Comparison of ENCODE assay signal across 9 cellular contexts in genomic region chr17:17204635-17205231, GRCh38. TPM values are rescaled to one million over a fixed set of nuclear protein-coding genes. Genes with fewer than 3 reads are reported as not detected.
DNase-seq lines count a peak whose midpoint lies in the region; ATAC-seq and TF ChIP-seq lines count a peak whose summit lies in the region.
"Had no signal": no experiment of that assay in that cellular context is flagged by ENCODE, and none has a peak within 500 bp of the region (broad histone marks: within the 10 kb centered on the region; RNA-seq: fewer than 3 reads in every experiment).

No MANE protein-coding gene starts in this region.

- H3K36me3 ChIP-seq in kidney epithelial cell (ENCODE audit: control insufficient read depth, insufficient read depth, low read length) (no peaks in the 10 kb centered on the region), tibial artery (peaks cover 0 to 11% (median 0%) of the 10 kb centered on the region in 3 donors)

- no peak for ATAC-seq in activated CD8-positive, alpha-beta T cell treated with anti-CD3 and anti-CD28 coated beads, Interleukin-2, amount 10 ng/mL, durations not matched to agents 7 days and 5 days
- ATAC-seq in foreskin keratinocyte: no peak

- H3K36me3 Mint-ChIP-seq in activated naive CD4-positive, alpha-beta T cell treated with anti-CD3 and anti-CD28 coated beads for 36 hours (ENCODE audit: low read depth): peaks cover 16% of the 10 kb centered on the region
- H3K36me3 Mint-ChIP-seq in activated CD8-positive, alpha-beta T cell treated with anti-CD3 and anti-CD28 coated beads, Interleukin-2, amount 10 ng/mL, durations not matched to agents 7 days and 5 days (ENCODE audit: low read depth): peaks cover 20% of the 10 kb centered on the region

- no peaks in the 10 kb centered on the region for H3K9me3 ChIP-seq in tibial artery

- H3K4me1 ChIP-seq in tibial artery (peaks cover 6 to 44% (median 39%) of the 10 kb centered on the region in 4 donors), foreskin keratinocyte (no peaks in the 10 kb centered on the region)

- peak overlapping the region; percentile 75 to 84 for H3K27ac ChIP-seq in tibial artery
- no peak overlapping the region for H3K27ac ChIP-seq in foreskin keratinocyte

- H3K4me1 Mint-ChIP-seq in activated naive CD4-positive, alpha-beta T cell treated with anti-CD3 and anti-CD28 coated beads for 36 hours (ENCODE audit: low read depth): peaks cover 27% of the 10 kb centered on the region
- H3K4me1 Mint-ChIP-seq in activated CD8-positive, alpha-beta T cell treated with anti-CD3 and anti-CD28 coated beads, Interleukin-2, amount 10 ng/mL, durations not matched to agents 7 days and 5 days (ENCODE audit: low read depth): peaks cover 33% of the 10 kb centered on the region

- POLR2A ChIA-PET in activated CD8-positive, alpha-beta T cell treated with anti-CD3 and anti-CD28 coated beads, Interleukin-2, amount 10 ng/mL, durations not matched to agents 7 days and 5 days (lab: Charles Lee): interaction anchor here (0.6 to 1.2 kb wide), 4 partner anchors 20 to 108 kb away, joined by 3 to 4 read pairs (median 4); no protein-coding TSS in a partner anchor

- in situ Hi-C loops in KBM-7 (cut with MboI; ENCODE audit: low pct_unique_long_range_greater_than_20kb, low sequenced_read_pairs): loop anchor here (5.0 kb wide), 1 partner anchor 57 kb away; no protein-coding TSS in a partner anchor

- H3K4me3 ChIP-seq in kidney epithelial cell (ENCODE audit: low read depth, low read length) (peak overlapping the region; percentile 48), tibial artery (peak overlapping the region in 1 of 2 donors; percentile 62)

- DNase-seq in activated naive CD4-positive, alpha-beta T cell treated with anti-CD3 and anti-CD28 coated beads for 36 hours: no peak
- no peak for DNase-seq in activated naive CD4-positive, alpha-beta T cell (lab: John Stamatoyannopoulos, UW)
- DNase-seq in activated CD8-positive, alpha-beta T cell treated with anti-CD3 and anti-CD28 coated beads, Interleukin-2, amount 10 ng/mL, durations not matched to agents 7 days and 5 days: no peak
- no peak for DNase-seq in kidney epithelial cell (ENCODE audit: low read depth)
- DNase-seq in tibial artery: no peak
- DNase-seq in foreskin keratinocyte: no peak
- no peak for DNase-seq in KBM-7
- no peak for DNase-seq in HCEC 1CT

- H3K27ac Mint-ChIP-seq in activated naive CD4-positive, alpha-beta T cell treated with anti-CD3 and anti-CD28 coated beads for 36 hours: peak overlapping the region; percentile 90
- H3K27ac Mint-ChIP-seq in activated CD8-positive, alpha-beta T cell treated with anti-CD3 and anti-CD28 coated beads, Interleukin-2, amount 10 ng/mL, durations not matched to agents 7 days and 5 days: peak overlapping the region; percentile 57

- H3K9me3 Mint-ChIP-seq in activated naive CD4-positive, alpha-beta T cell treated with anti-CD3 and anti-CD28 coated beads for 36 hours: no peaks in the 10 kb centered on the region
- no peaks in the 10 kb centered on the region for H3K9me3 Mint-ChIP-seq in activated CD8-positive, alpha-beta T cell treated with anti-CD3 and anti-CD28 coated beads, Interleukin-2, amount 10 ng/mL, durations not matched to agents 7 days and 5 days (ENCODE audit: insufficient read depth)

- H3K4me3 Mint-ChIP-seq in activated naive CD4-positive, alpha-beta T cell treated with anti-CD3 and anti-CD28 coated beads for 36 hours: peak overlapping the region; percentile 94
- H3K4me3 Mint-ChIP-seq in activated CD8-positive, alpha-beta T cell treated with anti-CD3 and anti-CD28 coated beads, Interleukin-2, amount 10 ng/mL, durations not matched to agents 7 days and 5 days: peak overlapping the region; percentile 89

- no peak for TF ChIP-seq CTCF in kidney epithelial cell (IDR thresholded peaks at IDR 0.05; ENCODE audit: insufficient read depth, low read length, poor library complexity, severe bottlenecking)
- no peak for TF ChIP-seq CTCF in tibial artery (IDR thresholded peaks at IDR 0.05)
- no peak for TF ChIP-seq CTCF in foreskin keratinocyte (conservative IDR thresholded peaks at IDR 0.05)

- intact Hi-C loops in activated naive CD4-positive, alpha-beta T cell treated with anti-CD3 and anti-CD28 coated beads for 36 hours (cut with micrococcal nuclease): loop anchor here (1.0 to 2.0 kb wide), 4 partner anchors 25 to 76 kb away; partner anchors contain the start of gene COPS3
- intact Hi-C loops in tibial artery (cut with DNase I; ENCODE audit: low total_unique reads): loop anchor here (10.0 kb wide), 2 partner anchors 170 to 200 kb away; no protein-coding TSS in a partner anchor

- CTCF ChIA-PET in activated naive CD4-positive, alpha-beta T cell treated with anti-CD3 and anti-CD28 coated beads for 36 hours (lab: Charles Lee): interaction anchor here (0.6 to 1.6 kb wide), 4 partner anchors 8 to 27 kb away, joined by 3 to 4 read pairs (median 4); no protein-coding TSS in a partner anchor
- CTCF ChIA-PET in activated CD8-positive, alpha-beta T cell treated with anti-CD3 and anti-CD28 coated beads, Interleukin-2, amount 10 ng/mL, durations not matched to agents 7 days and 5 days (lab: Charles Lee): interaction anchor here (0.8 kb wide), 1 partner anchor 32 kb away, joined by 3 read pairs; the partner anchor contains the start of gene FLCN

- H3K27me3 ChIP-seq in kidney epithelial cell (ENCODE audit: control insufficient read depth, insufficient read depth, low read length) (no peaks in the 10 kb centered on the region), tibial artery (no peaks in the 10 kb centered on the region), foreskin keratinocyte (no peaks in the 10 kb centered on the region)

- no peaks in the 10 kb centered on the region for H3K27me3 Mint-ChIP-seq in activated naive CD4-positive, alpha-beta T cell treated with anti-CD3 and anti-CD28 coated beads for 36 hours (ENCODE audit: low read depth)
- no peaks in the 10 kb centered on the region for H3K27me3 Mint-ChIP-seq in activated CD8-positive, alpha-beta T cell treated with anti-CD3 and anti-CD28 coated beads, Interleukin-2, amount 10 ng/mL, durations not matched to agents 7 days and 5 days (ENCODE audit: low read depth)

RNA-seq across cellular contexts. Expression of gene PLD6, which starts 1.4 kb away (rescaled TPM):
- 1 to 10 TPM; 5.3 to 5.4 TPM for total RNA-seq in activated naive CD4-positive, alpha-beta T cell treated with anti-CD3 and anti-CD28 coated beads for 36 hours
- 1 to 10 TPM; 3.8 to 4.2 TPM for total RNA-seq in activated CD8-positive, alpha-beta T cell treated with anti-CD3 and anti-CD28 coated beads, Interleukin-2, amount 10 ng/mL, durations not matched to agents 7 days and 5 days
- total RNA-seq in kidney epithelial cell (4.8 and 9.7 TPM in 2 replicates), foreskin keratinocyte (1.6 and 2.2 TPM in 2 replicates)
- polyA plus RNA-seq in foreskin keratinocyte: 1.2 and 1.7 TPM in 2 replicates
- total RNA-seq: M059J had no signal

RNA-seq across cellular contexts. Expression of gene FLCN, which starts 32.2 kb away (rescaled TPM):
- 10 to 100 TPM; 17.5 to 18.4 TPM for total RNA-seq in activated naive CD4-positive, alpha-beta T cell treated with anti-CD3 and anti-CD28 coated beads for 36 hours
- 10 to 100 TPM; 37.0 to 37.4 TPM for total RNA-seq in activated CD8-positive, alpha-beta T cell treated with anti-CD3 and anti-CD28 coated beads, Interleukin-2, amount 10 ng/mL, durations not matched to agents 7 days and 5 days
- total RNA-seq in kidney epithelial cell (57.6 and 61.0 TPM in 2 replicates), foreskin keratinocyte (16.6 and 17.3 TPM in 2 replicates)
- 6.0 and 6.8 TPM in 2 replicates for polyA plus RNA-seq in foreskin keratinocyte
